2 cellular contexts compared by ENCODE assay signal in the genomic region with DNA sequence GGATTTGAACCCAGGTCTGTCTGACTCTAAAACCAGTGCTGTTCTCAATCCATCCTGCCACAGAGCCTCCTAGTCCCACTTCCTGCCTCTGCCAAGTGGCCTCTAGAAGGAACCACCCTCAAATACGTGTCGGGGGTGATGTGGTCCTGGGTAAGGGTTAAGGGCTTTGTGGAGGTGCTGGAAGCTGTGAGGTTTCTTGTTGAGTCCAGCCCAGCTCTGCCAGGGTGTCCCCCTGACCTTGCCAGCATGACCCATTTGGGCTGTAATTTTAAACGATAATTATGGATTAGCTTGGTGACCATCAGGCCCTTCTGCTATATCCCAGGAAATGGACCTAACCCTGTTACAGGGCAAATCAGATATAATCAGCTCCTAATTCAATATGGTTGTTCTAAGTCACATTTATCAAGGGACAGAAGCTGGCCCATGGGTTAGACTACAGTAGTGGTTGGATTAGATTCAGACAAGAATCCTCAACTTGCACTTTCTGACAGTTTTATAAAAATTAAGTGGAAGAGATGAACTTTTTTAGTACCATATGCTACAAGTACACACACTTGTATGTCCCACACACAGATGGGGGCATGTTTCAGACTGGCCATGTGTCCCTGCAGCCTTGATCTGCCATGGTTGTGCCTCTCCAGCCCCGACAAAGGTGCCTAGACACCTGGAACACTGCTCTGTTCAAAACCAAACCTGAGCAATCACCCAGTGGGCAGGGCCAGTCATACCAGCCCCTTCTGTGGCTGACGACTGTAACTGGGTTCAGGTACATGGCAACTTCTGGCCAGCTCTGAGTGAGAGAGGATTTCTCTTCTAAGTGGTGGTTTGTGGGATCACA.
A peak's percentile ranks its signal among the peaks of the same experiment; 100 is the strongest.
TF ChIP-seq lines count a peak whose summit lies in the region.

No MANE protein-coding gene starts in this region.

TF ChIP-seq in SK-N-SH, 30 proteins besides CTCF, POLR2A, EP300 and RAD21 (continued from another document):
- TF ChIP-seq SMC3 (IDR thresholded peaks at IDR 0.05; ENCODE audit: low read depth, low read length) = no peak
- no peak for TF ChIP-seq YY1 (IDR thresholded peaks at IDR 0.05; ENCODE audit: low read depth)
- TF ChIP-seq TEAD4 (IDR thresholded peaks at IDR 0.05; ENCODE audit: borderline replicate concordance, insufficient read depth) = no peak
- TF ChIP-seq TCF12 (IDR thresholded peaks at IDR 0.05) = no peak
- TF ChIP-seq TAF1 (IDR thresholded peaks at IDR 0.05; ENCODE audit: borderline replicate concordance, low read depth, low read length) = no peak
- TF ChIP-seq, protein P1, sequence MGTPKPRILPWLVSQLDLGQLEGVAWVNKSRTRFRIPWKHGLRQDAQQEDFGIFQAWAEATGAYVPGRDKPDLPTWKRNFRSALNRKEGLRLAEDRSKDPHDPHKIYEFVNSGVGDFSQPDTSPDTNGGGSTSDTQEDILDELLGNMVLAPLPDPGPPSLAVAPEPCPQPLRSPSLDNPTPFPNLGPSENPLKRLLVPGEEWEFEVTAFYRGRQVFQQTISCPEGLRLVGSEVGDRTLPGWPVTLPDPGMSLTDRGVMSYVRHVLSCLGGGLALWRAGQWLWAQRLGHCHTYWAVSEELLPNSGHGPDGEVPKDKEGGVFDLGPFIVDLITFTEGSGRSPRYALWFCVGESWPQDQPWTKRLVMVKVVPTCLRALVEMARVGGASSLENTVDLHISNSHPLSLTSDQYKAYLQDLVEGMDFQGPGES (IDR thresholded peaks at IDR 0.05; ENCODE audit: low read depth, low read length) = no peak
- no peak for TF ChIP-seq FOSL2 (IDR thresholded peaks at IDR 0.05; ENCODE audit: borderline replicate concordance, low read depth)
- TF ChIP-seq RCOR1 (IDR thresholded peaks at IDR 0.05; ENCODE audit: low read length) = peak; percentile 75; the same call in 1 of the 2 replicates
- TF ChIP-seq, protein P2, sequence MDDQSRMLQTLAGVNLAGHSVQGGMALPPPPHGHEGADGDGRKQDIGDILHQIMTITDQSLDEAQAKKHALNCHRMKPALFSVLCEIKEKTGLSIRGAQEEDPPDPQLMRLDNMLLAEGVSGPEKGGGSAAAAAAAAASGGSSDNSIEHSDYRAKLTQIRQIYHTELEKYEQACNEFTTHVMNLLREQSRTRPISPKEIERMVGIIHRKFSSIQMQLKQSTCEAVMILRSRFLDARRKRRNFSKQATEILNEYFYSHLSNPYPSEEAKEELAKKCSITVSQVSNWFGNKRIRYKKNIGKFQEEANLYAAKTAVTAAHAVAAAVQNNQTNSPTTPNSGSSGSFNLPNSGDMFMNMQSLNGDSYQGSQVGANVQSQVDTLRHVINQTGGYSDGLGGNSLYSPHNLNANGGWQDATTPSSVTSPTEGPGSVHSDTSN (IDR thresholded peaks at IDR 0.05) = no peak

TF ChIP-seq in SK-N-SH treated with all-trans-retinoic acid at 6 μM for 48 hours, 23 proteins besides CTCF, POLR2A, EP300 and RAD21 (continued from another document):
- TF ChIP-seq, protein P3, sequence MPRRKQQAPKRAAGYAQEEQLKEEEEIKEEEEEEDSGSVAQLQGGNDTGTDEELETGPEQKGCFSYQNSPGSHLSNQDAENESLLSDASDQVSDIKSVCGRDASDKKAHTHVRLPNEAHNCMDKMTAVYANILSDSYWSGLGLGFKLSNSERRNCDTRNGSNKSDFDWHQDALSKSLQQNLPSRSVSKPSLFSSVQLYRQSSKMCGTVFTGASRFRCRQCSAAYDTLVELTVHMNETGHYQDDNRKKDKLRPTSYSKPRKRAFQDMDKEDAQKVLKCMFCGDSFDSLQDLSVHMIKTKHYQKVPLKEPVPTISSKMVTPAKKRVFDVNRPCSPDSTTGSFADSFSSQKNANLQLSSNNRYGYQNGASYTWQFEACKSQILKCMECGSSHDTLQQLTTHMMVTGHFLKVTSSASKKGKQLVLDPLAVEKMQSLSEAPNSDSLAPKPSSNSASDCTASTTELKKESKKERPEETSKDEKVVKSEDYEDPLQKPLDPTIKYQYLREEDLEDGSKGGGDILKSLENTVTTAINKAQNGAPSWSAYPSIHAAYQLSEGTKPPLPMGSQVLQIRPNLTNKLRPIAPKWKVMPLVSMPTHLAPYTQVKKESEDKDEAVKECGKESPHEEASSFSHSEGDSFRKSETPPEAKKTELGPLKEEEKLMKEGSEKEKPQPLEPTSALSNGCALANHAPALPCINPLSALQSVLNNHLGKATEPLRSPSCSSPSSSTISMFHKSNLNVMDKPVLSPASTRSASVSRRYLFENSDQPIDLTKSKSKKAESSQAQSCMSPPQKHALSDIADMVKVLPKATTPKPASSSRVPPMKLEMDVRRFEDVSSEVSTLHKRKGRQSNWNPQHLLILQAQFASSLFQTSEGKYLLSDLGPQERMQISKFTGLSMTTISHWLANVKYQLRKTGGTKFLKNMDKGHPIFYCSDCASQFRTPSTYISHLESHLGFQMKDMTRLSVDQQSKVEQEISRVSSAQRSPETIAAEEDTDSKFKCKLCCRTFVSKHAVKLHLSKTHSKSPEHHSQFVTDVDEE (CRISPR knock-in tag; IDR thresholded peaks at IDR 0.05) = no peak
- no peak for TF ChIP-seq TCF4 (CRISPR knock-in tag; IDR thresholded peaks at IDR 0.05; ENCODE audit: borderline replicate concordance)
- no peak for TF ChIP-seq PPARA (CRISPR knock-in tag; IDR thresholded peaks at IDR 0.05; ENCODE audit: borderline replicate concordance)
- no peak for TF ChIP-seq GLIS3 (CRISPR knock-in tag; IDR thresholded peaks at IDR 0.05)
- no peak for TF ChIP-seq ZNF565 (CRISPR knock-in tag; conservative IDR thresholded peaks at IDR 0.05; ENCODE audit: low read depth)
- TF ChIP-seq CSDC2 (CRISPR knock-in tag; IDR thresholded peaks at IDR 0.05) = no peak
- no peak for TF ChIP-seq ZFP3 (CRISPR knock-in tag; IDR thresholded peaks at IDR 0.05)
